Comparison of ENCODE assay signal across 24 cellular contexts in the genomic region with DNA sequence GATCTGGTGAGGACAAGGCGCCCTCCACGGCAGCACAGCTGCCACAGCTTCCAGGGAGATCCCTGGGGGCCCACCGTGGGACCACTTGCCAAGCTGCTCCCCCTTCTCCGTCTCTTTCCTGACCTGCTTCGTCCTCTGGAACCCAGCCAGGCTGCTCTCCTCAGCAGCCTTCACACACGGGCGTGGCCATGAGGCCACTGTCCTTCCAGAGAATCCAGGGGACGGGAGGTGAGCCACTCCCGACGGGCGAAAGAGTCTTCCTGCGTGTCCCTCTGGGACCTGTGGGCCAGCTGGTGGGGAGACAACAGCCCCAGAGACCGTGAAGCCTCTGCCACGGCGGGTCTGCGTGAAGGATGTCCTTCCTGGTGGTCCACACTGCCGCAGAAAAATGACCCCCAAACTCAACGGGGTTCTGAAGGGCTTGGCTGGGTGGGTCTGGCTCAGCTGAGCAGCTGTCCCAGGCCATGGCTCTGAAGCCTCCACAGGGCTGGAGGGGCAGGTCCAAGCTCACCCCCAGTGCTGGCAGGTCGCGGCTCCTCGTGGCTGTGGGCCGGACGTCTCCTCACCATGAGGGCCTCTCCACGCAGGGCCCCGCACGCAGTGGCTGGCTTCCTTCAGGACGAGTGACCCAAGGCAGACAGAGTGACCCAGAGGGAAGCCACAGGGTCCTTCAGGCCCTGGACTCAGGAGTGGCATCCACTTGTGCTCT.
A peak's percentile ranks its signal among the peaks of the same experiment; 100 is the strongest.
DNase-seq lines count a peak whose midpoint lies in the region; ATAC-seq and TF ChIP-seq lines count a peak whose summit lies in the region.
"Had no signal": no experiment of that assay in that cellular context is flagged by ENCODE, and none has a peak within 500 bp of the region (broad histone marks: within the 10 kb centered on the region; RNA-seq: fewer than 3 reads in every experiment).

No MANE protein-coding gene starts in this region.

- no peak overlapping the region; the same call in 1 of the 2 replicates for H3K9ac ChIP-seq in DND-41 (ENCODE audit: low read depth, low read length)

- H3K4me1 ChIP-seq in DND-41 (ENCODE audit: insufficient read depth, low read length), result peaks cover 78% of the 10 kb centered on the region

- no peaks in the 10 kb centered on the region for H3K79me2 ChIP-seq in DND-41 (ENCODE audit: insufficient read depth, low read length)

- peak; percentile 54 to 77 for DNase-seq in NCI-H524 (lab: John Stamatoyannopoulos, UW)
- no peak for DNase-seq in NCI-H524 treated with DMSO at 0.1 percent for 48 hours (lab: John Stamatoyannopoulos, UW)
- DNase-seq in DND-41, result no peak
- DNase-seq in iPS-NIHi11 (ENCODE audit: low spot score), result peak; percentile 11
- DNase-seq in retina, result peak; percentile 32
- DNase-seq: activated CD4-positive, alpha-beta T cell treated with anti-CD3 and anti-CD28 coated beads, Interleukin-2, amount 50 U/mL, for 1 hour; amygdala; central memory CD4-positive, alpha-beta T cell; effector CD4-positive, alpha-beta T cell; MG63; NCI-H1436 treated with DMSO at 0.1 percent for 48 hours; NCI-H345; nucleus accumbens; stimulated activated naive CD4-positive, alpha-beta T cell treated with Interleukin-2 at 50 U/mL for 16 hours; T-cell; tibial artery had no signal

- ATAC-seq in DND-41 (ENCODE audit: insufficient read depth, low read depth) (no peak), HG03196 (IDR thresholded peaks at IDR 0.05; ENCODE audit: unreplicated experiment) (no peak), GM19397 (IDR thresholded peaks at IDR 0.05; ENCODE audit: unreplicated experiment) (no peak), HG02571 (IDR thresholded peaks at IDR 0.05; ENCODE audit: unreplicated experiment) (no peak)
- ATAC-seq: GM12878, HCT116, T-cell had no signal

- no peaks in the 10 kb centered on the region for H3K9me3 ChIP-seq in DND-41 (ENCODE audit: insufficient read depth, low read length, severe bottlenecking)
- H3K9me3 ChIP-seq: esophagus muscularis mucosa, MG63, right lobe of liver, tibial artery had no signal

- peaks cover 16% of the 10 kb centered on the region for H3K27me3 ChIP-seq in DND-41 (ENCODE audit: insufficient read depth, low read length, poor library complexity)
- H3K27me3 ChIP-seq: esophagus muscularis mucosa, MG63, right lobe of liver had no signal

- H4K20me1 ChIP-seq in DND-41 (ENCODE audit: insufficient read depth, low read length), result peaks cover 8% of the 10 kb centered on the region; the same call in 1 of the 2 replicates

- H3K27ac ChIP-seq in DND-41 (ENCODE audit: low read length), result peak overlapping the region; percentile 97; the same call in 1 of the 2 replicates
- H3K27ac ChIP-seq: C4-2B, esophagus muscularis mucosa, right lobe of liver, tibial artery had no signal

- no peaks in the 10 kb centered on the region for H3K36me3 ChIP-seq in DND-41 (ENCODE audit: insufficient read depth, low read length)
- H3K36me3 ChIP-seq: esophagus muscularis mucosa, MG63, right lobe of liver, tibial artery had no signal

- H3K4me2 ChIP-seq in DND-41 (ENCODE audit: insufficient read depth, low read length), result no peak overlapping the region

- no peak overlapping the region for H2AFZ ChIP-seq in DND-41 (ENCODE audit: low read depth, low read length)

- TF ChIP-seq CTCF in DND-41 (IDR thresholded peaks at IDR 0.05; ENCODE audit: borderline replicate concordance, extremely low read depth, low read length, poor library complexity, severe bottlenecking), result no peak

- no peak overlapping the region for H3K4me3 ChIP-seq in DND-41 (ENCODE audit: low read depth in 1 of 2, low read length in 2 of 2)
- H3K4me3 ChIP-seq: esophagus muscularis mucosa, GM12878, MG63, right lobe of liver, tibial artery had no signal

Comparison
In these comparisons a context has a peak if more than half of its experiments do, and no peak if none do; other contexts are left out.
1. DNase-seq: peak in NCI-H524 (2 of 2), iPS-NIHi11 (single experiment) and retina (single experiment); none in NCI-H524 treated with DMSO at 0.1 percent for 48 hours (single experiment) and DND-41 (single experiment).